In the genomic region with DNA sequence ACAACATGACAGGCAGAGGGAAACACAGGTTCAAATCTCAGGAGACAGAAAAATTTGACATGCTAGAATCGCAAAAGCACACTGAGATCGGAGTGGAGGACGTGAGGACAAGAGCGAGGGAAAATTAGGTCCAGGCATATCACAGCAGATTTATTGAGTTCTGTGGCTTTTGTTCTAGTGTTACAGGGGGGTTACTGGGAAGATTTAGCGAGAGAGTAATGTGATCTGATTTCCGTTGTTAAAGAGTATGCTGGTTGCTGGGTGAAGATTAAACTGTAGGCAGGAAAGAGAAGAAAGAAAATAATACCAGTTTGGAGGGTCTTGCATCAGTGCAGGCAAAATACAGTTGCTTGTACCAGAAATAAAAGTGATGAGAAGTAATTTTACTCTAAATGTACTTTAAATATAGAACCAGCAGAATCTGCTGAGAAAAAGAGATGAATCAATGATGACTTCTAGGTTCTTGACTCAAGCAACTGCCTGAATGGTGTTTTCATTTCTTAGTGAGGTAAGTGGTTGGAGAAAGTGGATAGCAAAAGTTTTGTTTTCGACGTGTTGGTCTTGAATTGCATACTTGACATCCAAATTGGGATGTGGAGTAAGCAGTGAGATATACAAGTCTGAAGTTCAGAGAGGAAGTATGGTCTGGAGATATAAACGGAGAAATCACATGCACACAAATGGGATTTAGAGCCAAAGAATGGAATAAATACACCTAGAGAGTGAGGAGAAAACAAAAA, we compare ENCODE assay signal across 1 cellular context.
TF ChIP-seq lines count a peak whose summit lies in the region.

No MANE protein-coding gene starts in this region.

TF ChIP-seq in HEK293, 187 proteins besides CTCF, POLR2A, EP300 and RAD21 (continued from another document):
- no peak for TF ChIP-seq ZNF791 (tag by site-specific recombination; IDR thresholded peaks at IDR 0.05)
